1 cellular context compared by ENCODE assay signal in the genomic region with DNA sequence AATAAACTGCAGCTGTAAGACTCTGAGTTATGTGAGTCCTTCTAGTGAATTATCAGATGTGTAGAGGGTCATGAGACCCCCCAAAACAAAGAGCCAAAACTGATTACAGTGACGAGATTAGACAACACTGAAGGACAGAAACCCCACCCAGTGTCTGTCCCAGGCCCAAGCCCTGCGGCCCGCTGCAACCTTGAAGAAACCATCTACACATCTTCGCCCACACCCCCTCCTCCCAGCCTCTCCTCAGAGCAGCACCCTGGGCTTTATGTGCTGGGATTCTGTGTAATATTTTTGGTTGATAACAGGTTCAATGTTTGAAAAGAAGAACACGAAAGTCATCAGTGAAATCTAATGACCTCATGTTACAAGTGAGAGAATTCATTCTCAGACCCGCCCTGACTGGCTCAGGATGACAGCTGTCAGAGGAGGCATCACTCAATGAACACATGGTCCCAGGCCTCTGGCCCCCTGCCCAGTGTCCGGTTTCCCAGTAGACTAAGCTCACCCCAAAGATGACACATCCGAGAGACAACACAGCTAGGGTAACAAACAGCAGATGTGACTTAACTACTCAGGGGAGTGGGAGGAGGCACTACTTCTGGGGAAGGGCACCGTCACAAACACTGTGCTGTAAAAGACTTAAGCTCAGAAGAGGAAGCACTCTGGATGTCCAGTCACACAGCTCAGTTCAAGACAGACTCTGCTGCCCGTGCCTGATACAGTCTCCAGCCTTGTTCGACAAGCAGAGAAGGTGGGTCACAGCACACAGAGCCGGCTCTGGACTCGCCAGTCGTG.
TF ChIP-seq lines count a peak whose summit lies in the region.

No MANE protein-coding gene starts in this region.

TF ChIP-seq in SK-N-SH, 30 proteins besides CTCF, POLR2A, EP300 and RAD21 (continued from another document):
- no peak for TF ChIP-seq USF1 (IDR thresholded peaks at IDR 0.05; ENCODE audit: borderline replicate concordance, low read depth)
- TF ChIP-seq NRF1 (IDR thresholded peaks at IDR 0.05; ENCODE audit: low read depth, low read length) = no peak
